In the genomic region with DNA sequence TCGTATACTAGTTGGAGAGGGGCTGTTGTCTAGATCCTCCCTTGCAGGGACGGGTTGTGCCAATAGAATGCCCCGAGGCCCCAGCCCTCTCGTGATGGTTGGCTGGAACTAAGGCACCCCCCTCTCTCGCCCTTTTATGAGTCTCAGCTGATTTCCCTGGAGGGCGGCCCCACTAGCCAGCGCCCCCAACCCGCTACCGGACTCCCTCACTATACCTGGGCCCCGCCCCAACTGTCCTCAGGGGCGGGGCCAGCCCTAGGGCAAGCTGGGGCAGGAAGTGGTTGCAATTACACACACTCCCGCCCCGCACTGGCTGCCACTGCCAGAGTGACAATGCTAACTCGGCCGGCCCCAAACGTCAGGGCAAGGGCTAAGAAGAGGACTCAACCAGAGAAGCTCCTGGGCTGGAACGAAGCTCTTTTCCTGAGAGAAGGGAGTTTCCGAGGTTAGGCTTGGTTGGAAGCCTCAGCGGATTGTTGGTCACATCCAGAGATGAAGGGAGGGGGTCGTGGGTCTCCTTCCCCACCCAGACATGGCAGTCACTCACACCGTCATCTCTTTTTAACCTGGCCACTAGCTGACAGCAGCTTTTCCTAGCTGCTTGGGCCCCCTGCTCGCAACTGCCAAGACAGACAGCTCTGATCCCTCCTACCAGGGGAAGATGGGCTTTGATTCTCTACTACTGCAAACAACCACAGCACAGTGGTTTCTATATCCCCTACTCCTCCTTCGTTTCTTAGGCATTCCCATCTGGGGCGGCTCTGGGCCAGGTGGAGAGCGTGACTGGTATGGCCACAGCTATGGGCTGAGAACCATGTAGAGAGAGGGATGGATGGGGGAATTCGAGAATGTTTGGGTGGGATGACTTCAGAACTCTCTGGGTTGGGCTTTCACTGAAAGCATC, we compare ENCODE assay signal across 8 cellular contexts. TPM values are rescaled to one million over a fixed set of nuclear protein-coding genes. Genes with fewer than 3 reads are reported as not detected.
A peak's percentile ranks its signal among the peaks of the same experiment; 100 is the strongest.
DNase-seq lines count a peak whose midpoint lies in the region; TF ChIP-seq lines count a peak whose summit lies in the region.

No MANE protein-coding gene starts in this region.

- H3K27ac Mint-ChIP-seq in T-helper 1 cell treated with Interleukin-12 subunit alpha and Interleukin-12 subunit beta and Interleukin-4 antibody, amounts not matched to agents 30 μg/mL and 1 μg/mL, for 36 hours: peak overlapping the region; percentile 86

- H2BK5ac ChIP-seq in mesendoderm (ENCODE audit: low read length): no peak overlapping the region

- H3K79me2 ChIP-seq in mesendoderm (ENCODE audit: control insufficient read depth, insufficient read depth, low read length): no peaks in the 10 kb centered on the region

- H3K36me3 ChIP-seq in HAP-1 (replicated peaks): no peaks in the 10 kb centered on the region
- no peaks in the 10 kb centered on the region for H3K36me3 ChIP-seq in brain microvascular endothelial cell (replicated peaks)
- H3K36me3 ChIP-seq in mesendoderm (ENCODE audit: control insufficient read depth, insufficient read depth, low read length): no peaks in the 10 kb centered on the region
- H3K36me3 ChIP-seq in suprapubic skin: no peaks in the 10 kb centered on the region

- peak; percentile 28 to 64 (median 57) for DNase-seq in NCI-H1417 (lab: John Stamatoyannopoulos, UW)
- DNase-seq in NCI-H1417 treated with DMSO at 0.1 percent for 48 hours (lab: John Stamatoyannopoulos, UW): no peak
- peak in 1 of 2 experiments; percentile 87 for DNase-seq in HAP-1 (ENCODE audit: low spot score in 2 of 2)
- DNase-seq in Kasumi-1 (lab: John Stamatoyannopoulos, UW): peak; percentile 44 to 51
- DNase-seq in brain microvascular endothelial cell: peak; percentile 10
- peak; percentile 81 for DNase-seq in mesendoderm
- peak; percentile 76 to 81 for DNase-seq in suprapubic skin (ENCODE audit: low spot score in 2 of 2)

- TF ChIP-seq CTCF in brain microvascular endothelial cell (IDR thresholded peaks at IDR 0.05; ENCODE audit: low read depth, low read length, missing control alignments) (no peak), suprapubic skin (IDR thresholded peaks at IDR 0.05) (no peak)

- H3K4ac ChIP-seq in mesendoderm (ENCODE audit: low read depth, low read length): no peak overlapping the region

- H2BK15ac ChIP-seq in mesendoderm (replicated peaks; ENCODE audit: low read depth): no peak overlapping the region

- H4K8ac ChIP-seq in mesendoderm (ENCODE audit: low read depth, low read length): no peak overlapping the region

- peak overlapping the region; percentile 46 for H3K4me2 ChIP-seq in mesendoderm (ENCODE audit: low read length)

- H4K5ac ChIP-seq in mesendoderm (ENCODE audit: low read length): no peak overlapping the region

- no peaks in the 10 kb centered on the region for H3K9me3 Mint-ChIP-seq in T-helper 1 cell treated with Interleukin-12 subunit alpha and Interleukin-12 subunit beta and Interleukin-4 antibody, amounts not matched to agents 30 μg/mL and 1 μg/mL, for 36 hours

- TF ChIP-seq POLR2A in suprapubic skin (IDR thresholded peaks at IDR 0.05): no peak

- peak overlapping the region; percentile 50 for H3K56ac ChIP-seq in mesendoderm (ENCODE audit: low read length)

- H3K23ac ChIP-seq in mesendoderm (ENCODE audit: low read length): no peak overlapping the region

- H3K4me1 Mint-ChIP-seq in T-helper 1 cell treated with Interleukin-12 subunit alpha and Interleukin-12 subunit beta and Interleukin-4 antibody, amounts not matched to agents 30 μg/mL and 1 μg/mL, for 36 hours (ENCODE audit: low read depth): peaks cover 16% of the 10 kb centered on the region

- H3K27me3 ChIP-seq in HAP-1 (ENCODE audit: low read depth): peaks cover 3% of the 10 kb centered on the region; the same call in 1 of the 2 replicates
- no peaks in the 10 kb centered on the region for H3K27me3 ChIP-seq in brain microvascular endothelial cell (replicated peaks)
- peaks cover 5% of the 10 kb centered on the region for H3K27me3 ChIP-seq in mesendoderm (ENCODE audit: insufficient read depth, low read length, poor library complexity)
- H3K27me3 ChIP-seq in suprapubic skin: no peaks in the 10 kb centered on the region

- peaks cover 33% of the 10 kb centered on the region for H3K4me1 ChIP-seq in HAP-1
- no peaks in the 10 kb centered on the region for H3K4me1 ChIP-seq in mesendoderm (ENCODE audit: control insufficient read depth, low read depth, low read length)
- H3K4me1 ChIP-seq in suprapubic skin: peaks cover 10% of the 10 kb centered on the region

- WGBS in mesendoderm (ENCODE audit: extremely low coverage, insufficient coverage, low lambda C conversion rate): no CpG with 5 or more reads among the region's 26 CpGs
- 48% methylated on average over 20 of the region's 26 CpGs for WGBS in suprapubic skin

- H3K27me3 Mint-ChIP-seq in T-helper 1 cell treated with Interleukin-12 subunit alpha and Interleukin-12 subunit beta and Interleukin-4 antibody, amounts not matched to agents 30 μg/mL and 1 μg/mL, for 36 hours (ENCODE audit: low read depth): no peaks in the 10 kb centered on the region

- peak overlapping the region; percentile 47 for H3K9ac ChIP-seq in mesendoderm (ENCODE audit: low read length)

- H3K36me3 Mint-ChIP-seq in T-helper 1 cell treated with Interleukin-12 subunit alpha and Interleukin-12 subunit beta and Interleukin-4 antibody, amounts not matched to agents 30 μg/mL and 1 μg/mL, for 36 hours (ENCODE audit: low read depth): no peaks in the 10 kb centered on the region

- H3K27ac ChIP-seq in brain microvascular endothelial cell: no peak overlapping the region
- H3K27ac ChIP-seq in mesendoderm (ENCODE audit: low read depth, low read length): no peak overlapping the region
- no peak overlapping the region for H3K27ac ChIP-seq in suprapubic skin

- peak overlapping the region; percentile 71 for H3K4me3 Mint-ChIP-seq in T-helper 1 cell treated with Interleukin-12 subunit alpha and Interleukin-12 subunit beta and Interleukin-4 antibody, amounts not matched to agents 30 μg/mL and 1 μg/mL, for 36 hours

- in situ Hi-C loops in HAP-1 (cut with MboI; ENCODE audit: low sequenced_read_pairs) (no loop called here), brain microvascular endothelial cell (cut with HindIII; ENCODE audit: low pct_ligation_motif_present, low sequenced_read_pairs) (no loop called here)

- H3K4me3 ChIP-seq in HAP-1: peak overlapping the region; percentile 9
- no peak overlapping the region for H3K4me3 ChIP-seq in brain microvascular endothelial cell (ENCODE audit: low read depth, low read length)
- no peak overlapping the region for H3K4me3 ChIP-seq in mesendoderm (ENCODE audit: low read length)
- H3K4me3 ChIP-seq in suprapubic skin: peak overlapping the region; percentile 18

- TF ChIP-seq EP300 in suprapubic skin (IDR thresholded peaks at IDR 0.05): no peak

- H2BK120ac ChIP-seq in mesendoderm (ENCODE audit: low read depth, low read length): no peak overlapping the region

- H3K18ac ChIP-seq in mesendoderm (ENCODE audit: low read length): no peak overlapping the region

- H3K79me1 ChIP-seq in mesendoderm (ENCODE audit: low read length): no peaks in the 10 kb centered on the region

- H3K9me3 ChIP-seq in HAP-1: no peaks in the 10 kb centered on the region
- no peaks in the 10 kb centered on the region for H3K9me3 ChIP-seq in suprapubic skin

- no peak overlapping the region for H2AK5ac ChIP-seq in mesendoderm (ENCODE audit: low read length)

RNA-seq across cellular contexts. Expression of gene BCORL1, which starts 21.0 kb away (rescaled TPM):
- polyA plus RNA-seq in mesendoderm (2013, experiment 1 of 2): 0.70 TPM
- 0.77 TPM for polyA plus RNA-seq in mesendoderm (2013, experiment 2 of 2)
- 10 to 100 TPM in 1 of 4 donors, 1 to 10 TPM in 3; 5.9 to 11.0 (median 7.9) TPM for total RNA-seq in suprapubic skin

RNA-seq across cellular contexts. Expression of gene UTP14A, which starts 55.5 kb away (rescaled TPM):
- 39.6 TPM for polyA plus RNA-seq in mesendoderm (2013, experiment 1 of 2)
- 39.6 TPM for polyA plus RNA-seq in mesendoderm (2013, experiment 2 of 2)
- total RNA-seq in suprapubic skin: 10 to 100 TPM; 11.3 to 14.9 (median 12.2) TPM

Comparison
In these comparisons a context has a peak if more than half of its experiments do, and no peak if none do; other contexts are left out.
1. H3K4me3 ChIP-seq: peak in HAP-1 (single experiment) and suprapubic skin (single experiment); none in brain microvascular endothelial cell (single experiment) and mesendoderm (single experiment).